8 cellular contexts compared by ENCODE assay signal in the genomic region with DNA sequence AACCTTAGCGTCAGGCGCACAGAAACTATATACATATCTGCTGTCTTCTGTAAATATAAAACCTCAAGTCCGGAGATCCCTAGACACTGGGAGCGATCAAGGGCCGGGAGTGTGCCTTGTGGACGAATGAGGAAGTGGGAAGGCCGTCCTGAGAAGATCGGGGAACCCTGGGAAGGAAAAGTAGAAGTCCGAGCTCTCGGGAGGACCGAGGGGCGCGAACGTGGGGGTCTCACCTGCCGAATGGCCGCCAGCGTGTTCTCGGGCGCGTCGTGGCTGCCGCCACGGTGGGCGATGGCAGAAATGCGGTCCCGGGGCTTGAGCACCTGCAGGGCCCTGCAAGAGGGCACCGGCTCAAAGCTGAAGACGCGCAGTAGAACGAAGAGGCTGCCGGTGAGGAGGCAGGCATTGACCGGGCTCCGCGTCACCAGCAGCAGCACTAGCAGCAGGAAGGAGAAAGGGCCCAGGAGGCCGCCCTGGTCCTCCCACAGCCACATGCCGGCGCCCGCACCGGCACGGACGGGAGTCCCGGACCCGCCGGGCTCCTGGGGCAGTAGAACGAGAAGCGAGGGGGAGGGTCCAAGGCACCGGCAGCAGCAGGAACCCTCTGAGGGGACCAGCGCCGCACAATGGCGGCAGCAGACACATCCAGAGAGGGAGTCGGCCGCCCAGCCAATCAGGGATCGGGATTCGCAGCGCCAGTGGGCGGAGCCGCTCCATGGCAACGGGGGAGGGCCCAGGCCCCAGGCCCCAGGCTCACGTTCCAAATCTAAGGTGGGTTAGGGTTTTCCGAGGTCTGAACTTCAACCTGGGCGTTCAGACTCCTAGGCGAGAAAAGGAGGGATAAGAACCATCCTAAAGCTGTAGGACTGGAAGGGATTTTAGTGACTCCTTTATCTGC. TPM values are rescaled to one million over a fixed set of nuclear protein-coding genes. Genes with fewer than 3 reads are reported as not detected.
DNase-seq lines count a peak whose midpoint lies in the region; ATAC-seq and TF ChIP-seq lines count a peak whose summit lies in the region.

A gene with protein sequence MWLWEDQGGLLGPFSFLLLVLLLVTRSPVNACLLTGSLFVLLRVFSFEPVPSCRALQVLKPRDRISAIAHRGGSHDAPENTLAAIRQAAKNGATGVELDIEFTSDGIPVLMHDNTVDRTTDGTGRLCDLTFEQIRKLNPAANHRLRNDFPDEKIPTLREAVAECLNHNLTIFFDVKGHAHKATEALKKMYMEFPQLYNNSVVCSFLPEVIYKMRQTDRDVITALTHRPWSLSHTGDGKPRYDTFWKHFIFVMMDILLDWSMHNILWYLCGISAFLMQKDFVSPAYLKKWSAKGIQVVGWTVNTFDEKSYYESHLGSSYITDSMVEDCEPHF (minus strand): TSS at position 628 of the 898 bp plus-strand sequence. CDS start 134 bp downstream, at position 494.

- no peaks in the 10 kb centered on the region for H3K36me3 ChIP-seq in CD8-positive, alpha-beta T cell (ENCODE audit: insufficient read depth, low read length)
- H3K36me3 ChIP-seq in lung (ENCODE audit: control insufficient read depth in 2 of 2, insufficient read depth in 2 of 2, low read length in 2 of 2) = peaks cover 0 to 4% of the 10 kb centered on the region in 2 donors

- 0 to 1% methylated on average over 51 to 62 of the region's 62 CpGs for WGBS in lung, 2 donors

- H3K36me3 Mint-ChIP-seq in CD8-positive, alpha-beta T cell = peaks cover 26% of the 10 kb centered on the region
- H3K36me3 Mint-ChIP-seq in activated CD8-positive, alpha-beta T cell treated with anti-CD3 and anti-CD28 coated beads, Interleukin-2, amount 10 ng/mL, durations not matched to agents 7 days and 5 days (ENCODE audit: low read depth) = peaks cover 19% of the 10 kb centered on the region

- H3K4me3 Mint-ChIP-seq in CD8-positive, alpha-beta T cell = peak within 1 kb of the TSS; percentile 93
- peak within 1 kb of the TSS; percentile 97 for H3K4me3 Mint-ChIP-seq in activated CD8-positive, alpha-beta T cell treated with anti-CD3 and anti-CD28 coated beads, Interleukin-2, amount 10 ng/mL, durations not matched to agents 7 days and 5 days

- H3K9me3 ChIP-seq in CD8-positive, alpha-beta T cell (ENCODE audit: low read length) = no peaks in the 10 kb centered on the region
- H3K9me3 ChIP-seq in lung (ENCODE audit: control insufficient read depth in 2 of 2, insufficient read depth in 1 of 2, low read length in 1 of 2) = no peaks in the 10 kb centered on the region

- H3K4me1 ChIP-seq in CD8-positive, alpha-beta T cell (ENCODE audit: insufficient read depth, low read length) = peaks cover 32% of the 10 kb centered on the region
- peaks cover 5 to 15% of the 10 kb centered on the region in 2 donors for H3K4me1 ChIP-seq in lung (ENCODE audit: control insufficient read depth in 2 of 2, insufficient read depth in 2 of 2, low read length in 2 of 2)

- H3K27me3 ChIP-seq in CD8-positive, alpha-beta T cell (ENCODE audit: insufficient read depth, low read length) = no peaks in the 10 kb centered on the region
- H3K27me3 ChIP-seq in lung (ENCODE audit: control insufficient read depth, insufficient read depth) = no peaks in the 10 kb centered on the region

- intact Hi-C loops in CD8-positive, alpha-beta T cell (cut with DNase I, micrococcal nuclease) = loop anchor here (1.0 to 2.0 kb wide), 4 partner anchors 454 to 1219 kb away; a partner anchor contains a TSS

- POLR2A ChIA-PET in CD8-positive, alpha-beta T cell (lab: Charles Lee) = interaction anchor here (1.7 kb wide), 1 partner anchor 33 kb away, joined by 8 read pairs; a partner anchor contains a TSS
- POLR2A ChIA-PET in activated CD8-positive, alpha-beta T cell treated with anti-CD3 and anti-CD28 coated beads, Interleukin-2, amount 10 ng/mL, durations not matched to agents 7 days and 5 days (lab: Charles Lee) = interaction anchor here (2.2 kb wide), 1 partner anchor 34 kb away, joined by 9 read pairs; a partner anchor contains a TSS

- ATAC-seq in CD8-positive, alpha-beta T cell = peak; percentile 74
- peak; percentile 72 for ATAC-seq in GM19452 (IDR thresholded peaks at IDR 0.05; ENCODE audit: unreplicated experiment)
- ATAC-seq in activated CD8-positive, alpha-beta T cell treated with anti-CD3 and anti-CD28 coated beads, Interleukin-2, amount 10 ng/mL, durations not matched to agents 7 days and 5 days = peak; percentile 85
- ATAC-seq in lung (ENCODE audit: insufficient read depth, low FRiP score) = peak; percentile 85

- peak; percentile 22 for TF ChIP-seq CTCF in CD8-positive, alpha-beta T cell (IDR thresholded peaks at IDR 0.05)
- peak; percentile 32 for TF ChIP-seq CTCF in lung (IDR thresholded peaks at IDR 0.05; ENCODE audit: control extremely low read depth, extremely low read depth)

- H3K4me3 ChIP-seq in CD8-positive, alpha-beta T cell (ENCODE audit: low read depth, low read length) = peak within 1 kb of the TSS; percentile 62
- H3K4me3 ChIP-seq in lung = peak within 1 kb of the TSS; percentile 75

- no peaks in the 10 kb centered on the region for H3K27me3 Mint-ChIP-seq in CD8-positive, alpha-beta T cell (ENCODE audit: low read depth)
- H3K27me3 Mint-ChIP-seq in activated CD8-positive, alpha-beta T cell treated with anti-CD3 and anti-CD28 coated beads, Interleukin-2, amount 10 ng/mL, durations not matched to agents 7 days and 5 days (ENCODE audit: low read depth) = no peaks in the 10 kb centered on the region

- H3K27ac Mint-ChIP-seq in CD8-positive, alpha-beta T cell = peak within 1 kb of the TSS; percentile 92
- H3K27ac Mint-ChIP-seq in activated CD8-positive, alpha-beta T cell treated with anti-CD3 and anti-CD28 coated beads, Interleukin-2, amount 10 ng/mL, durations not matched to agents 7 days and 5 days = peak within 1 kb of the TSS; percentile 93

- no peaks in the 10 kb centered on the region for H3K9me3 Mint-ChIP-seq in CD8-positive, alpha-beta T cell
- no peaks in the 10 kb centered on the region for H3K9me3 Mint-ChIP-seq in activated CD8-positive, alpha-beta T cell treated with anti-CD3 and anti-CD28 coated beads, Interleukin-2, amount 10 ng/mL, durations not matched to agents 7 days and 5 days (ENCODE audit: insufficient read depth)

- H3K4me1 Mint-ChIP-seq in CD8-positive, alpha-beta T cell (ENCODE audit: low read depth) = peaks cover 61% of the 10 kb centered on the region
- peaks cover 58% of the 10 kb centered on the region for H3K4me1 Mint-ChIP-seq in activated CD8-positive, alpha-beta T cell treated with anti-CD3 and anti-CD28 coated beads, Interleukin-2, amount 10 ng/mL, durations not matched to agents 7 days and 5 days (ENCODE audit: low read depth)

- peak; percentile 76 to 96 (median 92) for DNase-seq in CD8-positive, alpha-beta T cell
- peak; percentile 84 for DNase-seq in HK-2 (ENCODE audit: unreplicated experiment)
- peak; percentile 80 for DNase-seq in NCI-H82 treated with DMSO at 0.1 percent for 48 hours (lab: John Stamatoyannopoulos, UW; ENCODE audit: unreplicated experiment)
- DNase-seq in activated CD8-positive, alpha-beta T cell treated with anti-CD3 and anti-CD28 coated beads, Interleukin-2, amount 10 ng/mL, durations not matched to agents 7 days and 5 days = peak; percentile 94
- DNase-seq in effector CD4-positive, alpha-beta T cell = peak; percentile 92
- DNase-seq in lung (ENCODE audit: low spot score) = peak; percentile 94
- DNase-seq in stimulated activated CD4-positive, alpha-beta T cell treated with anti-CD3 and anti-CD28 coated beads, TNF-alpha, amount 100 ng/mL, for 4 hours (ENCODE audit: low read depth in 3 of 3) = peak; percentile 90 to 91 (median 91)

- CTCF ChIA-PET in CD8-positive, alpha-beta T cell (lab: Charles Lee) = interaction anchor here (1.2 kb wide), 1 partner anchor 14 kb away, joined by 4 read pairs; no protein-coding TSS in a partner anchor
- CTCF ChIA-PET in activated CD8-positive, alpha-beta T cell treated with anti-CD3 and anti-CD28 coated beads, Interleukin-2, amount 10 ng/mL, durations not matched to agents 7 days and 5 days (lab: Charles Lee) = interaction anchor here (1.0 to 5.6 kb wide), 3 partner anchors 19 to 33 kb away, joined by 3 to 25 read pairs (median 20); a partner anchor contains a TSS

- H3K27ac ChIP-seq in CD8-positive, alpha-beta T cell (ENCODE audit: low read depth, low read length) = peak within 1 kb of the TSS; percentile 67
- peak within 1 kb of the TSS; percentile 91 to 97 for H3K27ac ChIP-seq in lung (ENCODE audit: low read depth in 1 of 2, low read length in 1 of 2)

RNA-seq across cellular contexts. Expression of the gene that starts here (rescaled TPM):
- total RNA-seq in CD8-positive, alpha-beta T cell = 10 to 100 TPM; 26.2 to 29.0 TPM
- 10 to 100 TPM; 19.7 to 25.9 TPM for total RNA-seq in activated CD8-positive, alpha-beta T cell treated with anti-CD3 and anti-CD28 coated beads, Interleukin-2, amount 10 ng/mL, durations not matched to agents 7 days and 5 days
- 10 to 100 TPM; 72.0 to 74.9 TPM for total RNA-seq in lung
- polyA plus RNA-seq in lung = 10 to 100 TPM; 38.7 to 50.8 TPM

Comparison
In these comparisons a context has a peak if more than half of its experiments do, and no peak if none do; other contexts are left out.
1. Peak in every context shown above with its lines: DNase-seq, ATAC-seq, H3K4me3 ChIP-seq and H3K27ac ChIP-seq.